ENCODE assay signal across 26 cellular contexts in the genomic region with DNA sequence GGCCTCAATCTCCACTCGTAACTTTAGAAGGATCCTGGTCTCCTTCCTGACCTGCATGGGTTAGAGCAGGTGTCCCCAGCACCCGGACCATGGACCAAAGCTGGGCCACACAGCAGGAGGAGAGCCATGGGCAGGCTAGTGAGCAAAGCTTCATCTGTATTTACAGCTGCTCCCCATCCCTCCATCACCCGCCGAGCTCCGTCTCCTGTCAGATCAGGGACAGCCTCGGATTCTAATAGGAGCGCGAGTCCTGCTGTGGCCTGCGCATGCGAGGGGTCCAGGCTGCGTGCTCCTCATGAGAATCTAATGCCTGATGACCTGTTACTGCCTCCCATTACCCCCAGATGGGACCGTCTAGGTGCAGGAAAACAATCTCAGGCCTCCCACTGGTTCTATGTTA.
DNase-seq lines count a peak whose midpoint lies in the region; ATAC-seq, FAIRE-seq and TF ChIP-seq lines count a peak whose summit lies in the region.
"Had no signal": no experiment of that assay in that cellular context is flagged by ENCODE, and none has a peak within 500 bp of the region (broad histone marks: within the 10 kb centered on the region; RNA-seq: fewer than 3 reads in every experiment).

No MANE protein-coding gene starts in this region.

- no peaks in the 10 kb centered on the region for H3K27me3 ChIP-seq in H1 (replicated peaks in 1 of 4; ENCODE audit: control insufficient read depth in 3 of 4, extremely low read depth in 1 of 4, insufficient read depth in 3 of 4, low read length in 3 of 4)
- H3K27me3 ChIP-seq in neuronal stem cell (ENCODE audit: control insufficient read depth in 3 of 3, insufficient read depth in 3 of 3, low read depth in 1 of 3, low read length in 3 of 3): no peaks in the 10 kb centered on the region
- no peaks in the 10 kb centered on the region for H3K27me3 ChIP-seq in upper lobe of right lung
- H3K27me3 ChIP-seq: BE2C; BLaER1 treated with 17β-estradiol and CSF1 and Interleukin-3, amounts not matched to agents 10 nM and 100 nM had no signal

- no peak for TF ChIP-seq CTCF in H1 (IDR thresholded peaks at IDR 0.05; ENCODE audit: control extremely low read depth in 1 of 3, insufficient read depth in 1 of 3, low read depth in 1 of 3, low read length in 3 of 3)
- TF ChIP-seq CTCF in upper lobe of right lung (IDR thresholded peaks at IDR 0.05): no peak

- H2BK120ac ChIP-seq in H1 (replicated peaks; ENCODE audit: low read depth, low read length): no peak overlapping the region
- no peak overlapping the region for H2BK120ac ChIP-seq in neuronal stem cell (ENCODE audit: low read depth, low read length)

- H3K23ac ChIP-seq in H1 (ENCODE audit: insufficient read length) (no peak overlapping the region), neuronal stem cell (ENCODE audit: low read depth, low read length, poor library complexity) (no peak overlapping the region)

- no peak overlapping the region; the same call in 1 of the 2 replicates for H2BK15ac ChIP-seq in H1 (ENCODE audit: low read length)
- no peak overlapping the region for H2BK15ac ChIP-seq in neuronal stem cell (ENCODE audit: low read length)

- TF ChIP-seq RAD21 in H1 (IDR thresholded peaks at IDR 0.05 in 1 of 2, conservative IDR thresholded peaks at IDR 0.05 in 1 of 2; ENCODE audit: low read depth in 2 of 2, low read length in 2 of 2): no peak

- H3K4me3 Mint-ChIP-seq in activated T-helper 17 cell treated with anti-CD3 and anti-CD28 coated beads, Interleukin-2, amount 50 U/mL, for 72 hours: no peak overlapping the region
- H3K4me3 Mint-ChIP-seq: CD14-positive monocyte; CD4-positive, alpha-beta T cell; CD8-positive, alpha-beta memory T cell had no signal

- H3K23me2 ChIP-seq in H1 (ENCODE audit: low read depth, low read length): no peaks in the 10 kb centered on the region

- no peaks in the 10 kb centered on the region for H3K36me3 Mint-ChIP-seq in activated T-helper 17 cell treated with anti-CD3 and anti-CD28 coated beads, Interleukin-2, amount 50 U/mL, for 72 hours (ENCODE audit: low read depth)
- H3K36me3 Mint-ChIP-seq: CD14-positive monocyte; CD8-positive, alpha-beta memory T cell had no signal

- no peaks in the 10 kb centered on the region for H3K79me2 ChIP-seq in H1 (ENCODE audit: control insufficient read depth in 1 of 2, insufficient read depth in 2 of 2, low read length in 2 of 2)

- DNase-seq in H1 (ENCODE audit: low read depth in 1 of 2, low spot score in 2 of 2) (no peak), neuronal stem cell (ENCODE audit: low spot score) (no peak), sciatic nerve (ENCODE audit: low spot score) (peak; percentile 23), upper lobe of right lung (peak; percentile 53), anterior cingulate cortex (lab: John Stamatoyannopoulos, UW) (no peak)
- DNase-seq: 8988T; ACHN; AML-193; BE2C; Calu3; CD4-positive, alpha-beta T cell; CD8-positive, alpha-beta memory T cell; COR-L47; DMS53; DMS79 treated with DMSO at 0.1 percent for 48 hours; GF-D8; GOT3; H7; HCEC 1CT had no signal

- no peak overlapping the region for H3K56ac ChIP-seq in H1 (replicated peaks; ENCODE audit: insufficient read length, low read depth, low read length)

- H3K4ac ChIP-seq in H1 (replicated peaks; ENCODE audit: insufficient read length, low read depth, low read length) (no peak overlapping the region), neuronal stem cell (ENCODE audit: low read length) (no peak overlapping the region)

- WGBS in H1 (ENCODE audit: extremely low coverage in 1 of 2, insufficient coverage in 1 of 2, insufficient read length in 1 of 2, insufficient replicate concordance in 2 of 2, low coverage in 1 of 2, low lambda C conversion rate in 2 of 2, missing lambda C conversion rate in 1 of 2), 2 experiments: 96% methylated on average over 12 of the region's 12 CpGs; no CpG with 5 or more reads in 1 of the 2 experiments
- no CpG with 5 or more reads among the region's 12 CpGs for WGBS in neuronal stem cell (ENCODE audit: extremely low coverage in 2 of 2, insufficient read length in 2 of 2, insufficient replicate concordance in 1 of 2), 2 donors

- H3K4me2 ChIP-seq in H1 (ENCODE audit: insufficient read depth in 1 of 2, low read depth in 2 of 2, low read length in 2 of 2) (no peak overlapping the region), neuronal stem cell (ENCODE audit: insufficient read depth, low read length, poor library complexity, severe bottlenecking) (no peak overlapping the region)
- H3K4me2 ChIP-seq: A549; BLaER1 treated with 17β-estradiol and CSF1 and Interleukin-3, amounts not matched to agents 10 nM and 100 nM had no signal

- H4K5ac ChIP-seq in H1 (ENCODE audit: insufficient read length, low read depth, low read length): no peak overlapping the region

- no peaks in the 10 kb centered on the region for H3K79me1 ChIP-seq in H1 (ENCODE audit: low read depth, low read length)
- H3K79me1 ChIP-seq in neuronal stem cell (ENCODE audit: low read depth, low read length): no peaks in the 10 kb centered on the region

- H3K27ac ChIP-seq in H1 (ENCODE audit: low read depth, low read length) (no peak overlapping the region), neuronal stem cell (replicated peaks; ENCODE audit: low read length) (no peak overlapping the region), upper lobe of right lung (no peak overlapping the region)
- H3K27ac ChIP-seq: A549; BLaER1 treated with 17β-estradiol and CSF1 and Interleukin-3, amounts not matched to agents 10 nM and 100 nM had no signal

- H4K91ac ChIP-seq in H1 (replicated peaks; ENCODE audit: insufficient read length, low read length): no peak overlapping the region
- no peak overlapping the region for H4K91ac ChIP-seq in neuronal stem cell (ENCODE audit: low read depth, low read length, poor library complexity)

- H3K27me3 Mint-ChIP-seq in activated T-helper 17 cell treated with anti-CD3 and anti-CD28 coated beads, Interleukin-2, amount 50 U/mL, for 72 hours: no peaks in the 10 kb centered on the region
- H3K27me3 Mint-ChIP-seq: CD4-positive, alpha-beta T cell had no signal

- CTCF ChIA-PET in H1 (lab: Charles Lee; ENCODE audit: partially characterized antibody): no interaction called here

- no peaks in the 10 kb centered on the region; a peak in 1 of 7 replicates for H3K4me1 ChIP-seq in H1 (replicated peaks in 1 of 4; ENCODE audit: control insufficient read depth in 3 of 4, insufficient read depth in 4 of 4, low read length in 3 of 4)
- H3K4me1 ChIP-seq in neuronal stem cell (ENCODE audit: control insufficient read depth in 2 of 2, insufficient read depth in 1 of 2, low read depth in 1 of 2, low read length in 2 of 2): peaks cover 0 to 2% of the 10 kb centered on the region in 2 donors
- no peaks in the 10 kb centered on the region for H3K4me1 ChIP-seq in upper lobe of right lung
- H3K4me1 ChIP-seq: A549; BLaER1 treated with 17β-estradiol and CSF1 and Interleukin-3, amounts not matched to agents 10 nM and 100 nM had no signal

- no peak overlapping the region for H3K9ac ChIP-seq in H1 (replicated peaks in 1 of 4; ENCODE audit: extremely low read depth in 1 of 4, low read depth in 3 of 4, low read length in 3 of 4)
- no peak overlapping the region for H3K9ac ChIP-seq in neuronal stem cell (ENCODE audit: low read depth, low read length, poor library complexity)
- H3K9ac ChIP-seq: BLaER1 treated with 17β-estradiol and CSF1 and Interleukin-3, amounts not matched to agents 10 nM and 100 nM had no signal

- intact Hi-C loops in sciatic nerve (cut with DNase I) (no loop called here), upper lobe of right lung (cut with DNase I) (no loop called here)

- H3K9me3 ChIP-seq in H1 (ENCODE audit: insufficient read depth in 2 of 2, low read depth in 1 of 2, low read length in 1 of 2) (no peaks in the 10 kb centered on the region), neuronal stem cell (replicated peaks in 1 of 2; ENCODE audit: control insufficient read depth in 2 of 2, insufficient read depth in 1 of 2, low read depth in 1 of 2, low read length in 2 of 2) (no peaks in the 10 kb centered on the region), upper lobe of right lung (no peaks in the 10 kb centered on the region)
- H3K9me3 ChIP-seq: A549; BE2C; BLaER1 treated with 17β-estradiol and CSF1 and Interleukin-3, amounts not matched to agents 10 nM and 100 nM had no signal

- H3K18ac ChIP-seq in H1 (ENCODE audit: extremely low read depth, low read length) (no peak overlapping the region), neuronal stem cell (ENCODE audit: low read length) (peak overlapping the region; percentile 30)

- H2AK5ac ChIP-seq in H1 (ENCODE audit: low read depth, low read length): no peak overlapping the region
- H2AK5ac ChIP-seq in neuronal stem cell (ENCODE audit: low read depth, low read length): no peak overlapping the region

- H3K4me1 Mint-ChIP-seq in activated T-helper 17 cell treated with anti-CD3 and anti-CD28 coated beads, Interleukin-2, amount 50 U/mL, for 72 hours: no peaks in the 10 kb centered on the region
- H3K4me1 Mint-ChIP-seq: CD14-positive monocyte had no signal

- H2BK20ac ChIP-seq in H1 (ENCODE audit: low read length): no peak overlapping the region

- H4K8ac ChIP-seq in H1 (ENCODE audit: extremely low read depth, insufficient read depth, low read length) (peak overlapping the region; percentile 39; the same call in 1 of the 2 replicates), neuronal stem cell (ENCODE audit: low read depth, low read length) (no peak overlapping the region)

- H3K36me3 ChIP-seq in H1 (ENCODE audit: control insufficient read depth in 2 of 4, insufficient read depth in 4 of 4, low read length in 3 of 4) (no peaks in the 10 kb centered on the region), neuronal stem cell (replicated peaks in 1 of 2; ENCODE audit: control insufficient read depth in 2 of 2, insufficient read depth in 2 of 2, low read length in 2 of 2) (no peaks in the 10 kb centered on the region), upper lobe of right lung (no peaks in the 10 kb centered on the region)
- H3K36me3 ChIP-seq: BE2C; BLaER1 treated with 17β-estradiol and CSF1 and Interleukin-3, amounts not matched to agents 10 nM and 100 nM had no signal

- H3K4me3 ChIP-seq in H1 (ENCODE audit: extremely low read depth in 1 of 4, insufficient read depth in 2 of 4, low read depth in 3 of 4, low read length in 4 of 4) (no peak overlapping the region), neuronal stem cell (ENCODE audit: low read length in 2 of 2) (no peak overlapping the region), upper lobe of right lung (no peak overlapping the region)
- H3K4me3 ChIP-seq: A549; BLaER1 treated with 17β-estradiol and CSF1 and Interleukin-3, amounts not matched to agents 10 nM and 100 nM had no signal

- TF ChIP-seq POLR2A in H1 (IDR thresholded peaks at IDR 0.05; ENCODE audit: control extremely low read depth in 1 of 2, low read depth in 2 of 2, low read length in 2 of 2): no peak

- H2AFZ ChIP-seq in H1 (ENCODE audit: low read length) (no peak overlapping the region), neuronal stem cell (ENCODE audit: low read length) (no peak overlapping the region)

- no peak for FAIRE-seq in H1 (lab: Jason Lieb, UNC)
- FAIRE-seq: A549, GM12891, GM18507 had no signal

- ATAC-seq in sciatic nerve (no peak), upper lobe of right lung (no peak), HG02938 (IDR thresholded peaks at IDR 0.05; ENCODE audit: unreplicated experiment) (no peak)
- no peak for ATAC-seq in activated T-helper 17 cell treated with anti-CD3 and anti-CD28 coated beads, Interleukin-2, amount 50 U/mL, for 72 hours (replicated peaks)
- ATAC-seq: A549 had no signal

- no peak for TF ChIP-seq EP300 in H1 (IDR thresholded peaks at IDR 0.05; ENCODE audit: borderline replicate concordance in 1 of 2, low read depth in 2 of 2, low read length in 2 of 2)

- POLR2A ChIA-PET in H1 (lab: Charles Lee; ENCODE audit: partially characterized antibody): no interaction called here

- no peak overlapping the region for H2BK5ac ChIP-seq in H1 (ENCODE audit: low read depth, low read length)
- H2BK5ac ChIP-seq in neuronal stem cell (ENCODE audit: low read length): no peak overlapping the region

- no peaks in the 10 kb centered on the region for H3K9me3 Mint-ChIP-seq in activated T-helper 17 cell treated with anti-CD3 and anti-CD28 coated beads, Interleukin-2, amount 50 U/mL, for 72 hours
- H3K9me3 Mint-ChIP-seq: CD4-positive, alpha-beta T cell had no signal

- H3K14ac ChIP-seq in H1 (ENCODE audit: insufficient read length) (no peak overlapping the region), neuronal stem cell (ENCODE audit: low read length) (peak overlapping the region; percentile 78)

- H4K20me1 ChIP-seq in H1 (replicated peaks in 1 of 2; ENCODE audit: control insufficient read depth in 1 of 2, insufficient read depth in 2 of 2, low read length in 2 of 2): no peaks in the 10 kb centered on the region
- H4K20me1 ChIP-seq: BLaER1 treated with 17β-estradiol and CSF1 and Interleukin-3, amounts not matched to agents 10 nM and 100 nM had no signal

- H3K27ac Mint-ChIP-seq in activated T-helper 17 cell treated with anti-CD3 and anti-CD28 coated beads, Interleukin-2, amount 50 U/mL, for 72 hours: no peak overlapping the region
- H3K27ac Mint-ChIP-seq: CD14-positive monocyte; CD4-positive, alpha-beta T cell; CD8-positive, alpha-beta memory T cell had no signal

- H2BK12ac ChIP-seq in H1 (ENCODE audit: low read depth, low read length) (no peak overlapping the region), neuronal stem cell (ENCODE audit: low read length) (no peak overlapping the region)

Comparison
In these comparisons a context has a peak if more than half of its experiments do, and no peak if none do; other contexts are left out.
1. DNase-seq: peak in sciatic nerve (single experiment) and upper lobe of right lung (single experiment); none in H1 (0 of 2), neuronal stem cell (single experiment) and anterior cingulate cortex (0 of 58).